Comparison of ENCODE assay signal across 8 cellular contexts in the genomic region with DNA sequence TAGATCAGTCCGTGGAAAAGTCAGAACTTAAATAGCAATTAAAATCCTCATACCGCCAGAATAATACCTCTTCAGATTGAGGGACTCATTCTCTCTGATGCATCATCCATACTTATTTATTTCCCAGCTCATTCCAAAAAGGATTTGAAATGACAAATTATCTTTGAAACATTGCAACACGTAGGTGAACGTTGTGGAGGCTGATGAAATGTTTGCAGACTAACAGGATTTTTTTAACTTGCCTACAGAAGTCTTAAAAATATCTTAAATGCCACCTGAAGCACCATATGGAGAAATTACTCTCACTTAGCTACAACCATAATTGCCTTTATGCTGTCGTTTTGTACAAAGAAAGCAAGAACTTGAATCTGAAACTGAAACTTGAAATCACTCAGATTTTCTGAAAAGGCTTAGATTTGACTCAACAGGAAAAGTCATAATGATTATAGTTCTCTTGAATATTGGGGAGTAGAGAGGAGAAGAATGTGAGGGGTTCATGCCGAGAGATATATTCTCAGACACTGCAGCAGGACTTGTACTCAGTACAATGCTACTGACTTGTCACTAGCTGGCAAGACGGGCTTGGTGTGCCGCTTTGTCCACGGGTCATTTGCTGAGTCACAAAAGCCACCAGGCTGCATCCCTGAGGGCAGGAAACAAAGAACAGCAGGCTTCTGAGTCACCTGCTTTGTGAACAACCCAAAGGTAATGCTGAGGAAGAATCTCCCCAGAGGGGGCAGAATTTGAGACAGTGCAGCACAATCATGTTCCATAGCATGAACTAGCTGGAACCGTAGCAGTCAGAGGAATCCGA. TPM values are rescaled to one million over a fixed set of nuclear protein-coding genes. Genes with fewer than 3 reads are reported as not detected.
DNase-seq lines count a peak whose midpoint lies in the region; ATAC-seq, FAIRE-seq and TF ChIP-seq lines count a peak whose summit lies in the region.

No MANE protein-coding gene starts in this region.

- no peak for TF ChIP-seq CTCF in pancreas (IDR thresholded peaks at IDR 0.05)

- WGBS in pancreas, 2 donors: 24 to 29% methylated on average over 11 of the region's 11 CpGs
- WGBS in aorta, 2 donors: 33 to 39% methylated on average over 11 of the region's 11 CpGs

- intact Hi-C loops in pancreas (cut with DNase I) (no loop called here), aorta (cut with DNase I) (no loop called here)

- FAIRE-seq in pancreas (lab: Jason Lieb, UNC): no peak

- H3K4me3 ChIP-seq in pancreas (peak overlapping the region in 2 of 4 donors; percentile 18 to 27), aorta (ENCODE audit: low read length in 2 of 2) (peak overlapping the region in 1 of 2 donors; percentile 45)

- H3K27me3 ChIP-seq in pancreas (no peaks in the 10 kb centered on the region), aorta (ENCODE audit: control insufficient read depth in 1 of 2, insufficient read depth in 2 of 2, low read length in 1 of 2) (no peaks in the 10 kb centered on the region)

- H3K27ac ChIP-seq in pancreas: peak overlapping the region in 1 of 4 donors; percentile 9
- no peak overlapping the region for H3K27ac ChIP-seq in aorta (ENCODE audit: low read depth in 1 of 2, low read length in 2 of 2)

- H3K9me3 ChIP-seq in pancreas: no peaks in the 10 kb centered on the region
- H3K9me3 ChIP-seq in aorta (ENCODE audit: control insufficient read depth, low read length): no peaks in the 10 kb centered on the region

- ATAC-seq in GM18861 (IDR thresholded peaks at IDR 0.05; ENCODE audit: unreplicated experiment) (peak; percentile 83), HG03064 (IDR thresholded peaks at IDR 0.05; ENCODE audit: low read depth, unreplicated experiment) (peak; percentile 78), pancreas (peak; percentile 94 to 97 (median 96)), aorta (ENCODE audit: low FRiP score) (peak; percentile 55)

- H3K4me1 ChIP-seq in pancreas (no peaks in the 10 kb centered on the region), aorta (ENCODE audit: control insufficient read depth in 1 of 2, insufficient read depth in 2 of 2, low read length in 2 of 2) (no peaks in the 10 kb centered on the region)

- no peaks in the 10 kb centered on the region for H3K36me3 ChIP-seq in pancreas
- H3K36me3 ChIP-seq in aorta (ENCODE audit: control insufficient read depth in 1 of 2, insufficient read depth in 2 of 2, low read length in 1 of 2): no peaks in the 10 kb centered on the region

- DNase-seq in AG08395 (ENCODE audit: low spot score): peak; percentile 49
- DNase-seq in NCI-H748 treated with DMSO at 0.1 percent for 48 hours (lab: John Stamatoyannopoulos, UW): peak; percentile 51
- peak; percentile 48 for DNase-seq in activated T-cell treated with anti-CD3 and anti-CD28 coated beads for 24 hours (ENCODE audit: low read depth)
- DNase-seq in fibroblast of peridontal ligament (ENCODE audit: extremely low read depth): peak; percentile 21
- peak; percentile 49 to 69 (median 64) for DNase-seq in pancreas
- DNase-seq in aorta: peak in 1 of 2 donors; percentile 63

RNA-seq across cellular contexts. Expression of a gene that starts 7.1 kb away (rescaled TPM):
- total RNA-seq in pancreas: 10 to 100 TPM in 1 of 6 donors, 1 to 10 TPM in 5; 2.6 to 10.2 (median 4.1) TPM
- 1 to 10 TPM; 1.9 to 2.3 TPM for polyA plus RNA-seq in pancreas
- total RNA-seq in aorta: 10 to 100 TPM; 18.4 to 23.4 TPM
- polyA plus RNA-seq in aorta: 1 to 10 TPM in 1 of 2 donors, under 1 TPM in 1; 0.26 to 1.3 TPM
